Comparison of ENCODE assay signal across 18 cellular contexts in the genomic region with DNA sequence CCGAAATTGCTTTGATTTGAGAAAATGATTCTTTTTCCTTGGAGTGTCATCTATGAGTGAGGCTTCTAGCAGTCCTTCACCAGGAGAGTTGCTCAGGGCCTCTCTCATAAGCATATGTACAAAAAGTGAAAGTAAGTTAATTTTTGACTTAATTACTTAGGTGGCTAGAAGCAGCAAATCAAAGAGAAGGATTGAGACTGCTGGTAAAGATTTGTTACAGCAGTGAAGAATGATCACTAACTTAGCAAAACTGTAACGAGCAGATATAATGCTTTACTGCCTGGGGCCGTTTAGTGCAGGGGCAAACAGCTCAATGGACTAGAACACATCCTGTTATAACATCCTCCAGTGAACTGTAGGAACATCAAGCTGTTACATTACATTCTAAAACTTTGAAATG.
DNase-seq lines count a peak whose midpoint lies in the region; ATAC-seq, FAIRE-seq and TF ChIP-seq lines count a peak whose summit lies in the region.
"Had no signal": no experiment of that assay in that cellular context is flagged by ENCODE, and none has a peak within 500 bp of the region (broad histone marks: within the 10 kb centered on the region; RNA-seq: fewer than 3 reads in every experiment).

No MANE protein-coding gene starts in this region.

- H3K4me3 Mint-ChIP-seq in naive thymus-derived CD4-positive, alpha-beta T cell, result peak overlapping the region in 1 of 10 donors; percentile 16
- H3K4me3 Mint-ChIP-seq: activated CD4-positive, alpha-beta T cell treated with anti-CD3 and anti-CD28 coated beads, Interleukin-2, amount 10 ng/mL, durations not matched to agents 7 days and 5 days; activated naive CD4-positive, alpha-beta T cell treated with anti-CD3 and anti-CD28 coated beads, Interleukin-2, amount 50 U/mL, for 24 hours; endodermal cell; IgD-negative memory B cell had no signal

- H3K27me3 Mint-ChIP-seq in naive thymus-derived CD4-positive, alpha-beta T cell, result no peaks in the 10 kb centered on the region
- H3K27me3 Mint-ChIP-seq: activated CD4-positive, alpha-beta T cell treated with anti-CD3 and anti-CD28 coated beads, Interleukin-2, amount 10 ng/mL, durations not matched to agents 7 days and 5 days; activated naive CD4-positive, alpha-beta T cell treated with anti-CD3 and anti-CD28 coated beads, Interleukin-2, amount 50 U/mL, for 24 hours; IgD-negative memory B cell had no signal

- peak overlapping the region; percentile 36 for H3K4me3 ChIP-seq in epithelial cell of proximal tubule (ENCODE audit: low read depth, low read length)
- H3K4me3 ChIP-seq in naive thymus-derived CD4-positive, alpha-beta T cell (ENCODE audit: low read length), result no peak overlapping the region

- FAIRE-seq in RCC 7860 (lab: Jason Lieb, UNC), result no peak

- no peak for TF ChIP-seq CTCF in epithelial cell of proximal tubule (conservative IDR thresholded peaks at IDR 0.05; ENCODE audit: low read depth, low read length)

- peak overlapping the region in 1 of 9 donors; percentile 59 for H3K27ac Mint-ChIP-seq in naive thymus-derived CD4-positive, alpha-beta T cell
- H3K27ac Mint-ChIP-seq: activated CD4-positive, alpha-beta T cell treated with anti-CD3 and anti-CD28 coated beads, Interleukin-2, amount 10 ng/mL, durations not matched to agents 7 days and 5 days; activated naive CD4-positive, alpha-beta T cell treated with anti-CD3 and anti-CD28 coated beads, Interleukin-2, amount 50 U/mL, for 24 hours; endodermal cell; IgD-negative memory B cell had no signal

- peaks cover 33 to 56% (median 45%) of the 10 kb centered on the region in 5 donors for H3K36me3 Mint-ChIP-seq in naive thymus-derived CD4-positive, alpha-beta T cell

- H3K27ac ChIP-seq in naive thymus-derived CD4-positive, alpha-beta T cell (ENCODE audit: low read depth, low read length), result no peak overlapping the region

- peaks cover 0 to 28% (median 15%) of the 10 kb centered on the region in 3 experiments for H3K36me3 ChIP-seq in naive thymus-derived CD4-positive, alpha-beta T cell (ENCODE audit: control insufficient read depth in 2 of 3, insufficient read depth in 3 of 3, low read length in 3 of 3)

- no peaks in the 10 kb centered on the region for H3K9me3 ChIP-seq in naive thymus-derived CD4-positive, alpha-beta T cell (ENCODE audit: control insufficient read depth in 2 of 3, low read length in 3 of 3)

- no peaks in the 10 kb centered on the region for H3K4me1 ChIP-seq in naive thymus-derived CD4-positive, alpha-beta T cell (ENCODE audit: control insufficient read depth in 2 of 2, insufficient read depth in 2 of 2, low read length in 2 of 2)

- H3K27me3 ChIP-seq in naive thymus-derived CD4-positive, alpha-beta T cell (ENCODE audit: control insufficient read depth in 2 of 2, insufficient read depth in 2 of 2, low read length in 2 of 2), result no peaks in the 10 kb centered on the region

- no peaks in the 10 kb centered on the region for H3K9me3 Mint-ChIP-seq in naive thymus-derived CD4-positive, alpha-beta T cell
- H3K9me3 Mint-ChIP-seq: activated CD4-positive, alpha-beta T cell treated with anti-CD3 and anti-CD28 coated beads, Interleukin-2, amount 10 ng/mL, durations not matched to agents 7 days and 5 days; activated naive CD4-positive, alpha-beta T cell treated with anti-CD3 and anti-CD28 coated beads, Interleukin-2, amount 50 U/mL, for 24 hours; endodermal cell; IgD-negative memory B cell had no signal

- H3K4me1 Mint-ChIP-seq in naive thymus-derived CD4-positive, alpha-beta T cell, result peaks cover 0 to 40% (median 5%) of the 10 kb centered on the region in 7 donors
- H3K4me1 Mint-ChIP-seq: activated naive CD4-positive, alpha-beta T cell treated with anti-CD3 and anti-CD28 coated beads, Interleukin-2, amount 50 U/mL, for 24 hours had no signal

- intact Hi-C loops in naive thymus-derived CD4-positive, alpha-beta T cell (cut with micrococcal nuclease), result no loop called here

- POLR2A ChIA-PET in naive thymus-derived CD4-positive, alpha-beta T cell (lab: Charles Lee), result no interaction called here

- DNase-seq in ELR (ENCODE audit: low read depth) (peak; percentile 7), epithelial cell of proximal tubule (ENCODE audit: low read depth) (peak; percentile 45), NCI-H1092 (lab: John Stamatoyannopoulos, UW) (no peak), RCC 7860 (ENCODE audit: low spot score) (no peak)
- no peak for DNase-seq in naive thymus-derived CD4-positive, alpha-beta T cell
- no peak for DNase-seq in activated CD4-positive, alpha-beta T cell treated with anti-CD3 and anti-CD28 coated beads for 4 hours
- DNase-seq: activated CD4-positive, alpha-beta T cell treated with anti-CD3 and anti-CD28 coated beads, Interleukin-2, amount 10 ng/mL, durations not matched to agents 7 days and 5 days; endodermal cell; hippocampal formation; islet precursor cell; mesenchymal stem cell; NCI-H1930; NCI-H446; RPMI8226 had no signal

- ATAC-seq in GM19452 (IDR thresholded peaks at IDR 0.05; ENCODE audit: unreplicated experiment) (peak; percentile 81), HG03159 (IDR thresholded peaks at IDR 0.05; ENCODE audit: unreplicated experiment) (peak; percentile 63)
- no peak for ATAC-seq in naive thymus-derived CD4-positive, alpha-beta T cell

- CTCF ChIA-PET in naive thymus-derived CD4-positive, alpha-beta T cell (lab: Charles Lee), result no interaction called here

Comparison
In these comparisons a context has a peak if more than half of its experiments do, and no peak if none do; other contexts are left out.
1. DNase-seq: peak in ELR (single experiment) and epithelial cell of proximal tubule (single experiment); none in naive thymus-derived CD4-positive, alpha-beta T cell (0 of 9), NCI-H1092 (single experiment), activated CD4-positive, alpha-beta T cell treated with anti-CD3 and anti-CD28 coated beads for 4 hours (0 of 2) and RCC 7860 (single experiment).